ENCODE assay signal across 8 cellular contexts in genomic region chr7:141754939-141755338, GRCh38. TPM values are rescaled to one million over a fixed set of nuclear protein-coding genes. Genes with fewer than 3 reads are reported as not detected.
DNase-seq lines count a peak whose midpoint lies in the region; ATAC-seq and TF ChIP-seq lines count a peak whose summit lies in the region.

No MANE protein-coding gene starts in this region.

- H3K27me3 ChIP-seq in Peyer's patch, result no peaks in the 10 kb centered on the region

- TF ChIP-seq POLR2A in Peyer's patch (IDR thresholded peaks at IDR 0.05), result no peak

- ATAC-seq in GM21381 (IDR thresholded peaks at IDR 0.05; ENCODE audit: unreplicated experiment) (no peak), esophagus mucosa (no peak), HG02870 (IDR thresholded peaks at IDR 0.05; ENCODE audit: unreplicated experiment) (no peak)

- peak; percentile 29 for TF ChIP-seq CTCF in AG09319 (IDR thresholded peaks at IDR 0.05; ENCODE audit: low read depth, low read length)
- TF ChIP-seq CTCF in GM12875 (IDR thresholded peaks at IDR 0.05; ENCODE audit: borderline replicate concordance, insufficient read depth, low read depth, low read length), result peak; percentile 49; the same call in 1 of the 2 replicates
- peak in 4 of 6 experiments; percentile 18 to 47 (median 37) for TF ChIP-seq CTCF in Peyer's patch (IDR thresholded peaks at IDR 0.05)

- no peak overlapping the region for H3K27ac ChIP-seq in Peyer's patch

- no peak for DNase-seq in AG09319 (ENCODE audit: extremely low read depth, low read depth)
- no peak for DNase-seq in Peyer's patch
- peak; percentile 4 for DNase-seq in glomerular visceral epithelial cell (ENCODE audit: extremely low spot score)
- DNase-seq in SIG-M5 (lab: John Stamatoyannopoulos, UW), result no peak

- peaks cover 4 to 79% (median 7%) of the 10 kb centered on the region in 3 donors for H3K36me3 ChIP-seq in Peyer's patch

- peaks cover 0 to 27% (median 0%) of the 10 kb centered on the region in 4 donors for H3K9me3 ChIP-seq in Peyer's patch

- H3K4me3 ChIP-seq in GM12875 (ENCODE audit: low read depth, low read length) (no peak overlapping the region), Peyer's patch (no peak overlapping the region)

- H3K4me1 ChIP-seq in Peyer's patch, result no peaks in the 10 kb centered on the region

RNA-seq across cellular contexts. Expression of gene TAS2R3, which starts 9.0 kb away (rescaled TPM):
- total RNA-seq in Peyer's patch (1 to 10 TPM; 5.7 to 6.6 (median 6.3) TPM), esophagus mucosa (0.96 TPM)

RNA-seq across cellular contexts. Expression of gene SSBP1, which starts 16.8 kb away (rescaled TPM):
- total RNA-seq in Peyer's patch, result 100 to 1,000 TPM in 1 of 4 donors, 10 to 100 TPM in 3; 54.4 to 106 (median 67.7) TPM
- total RNA-seq in esophagus mucosa, result 105 TPM

RNA-seq across cellular contexts. Expression of gene TAS2R4, which starts 21.5 kb away (rescaled TPM):
- total RNA-seq in Peyer's patch (1 to 10 TPM in 3 of 4 donors, not detected in 1; 1.9 to 5.6 (median 3.3) TPM), esophagus mucosa (0.56 TPM)

RNA-seq across cellular contexts. Expression of gene TAS2R5, which starts 35.1 kb away (rescaled TPM):
- total RNA-seq in Peyer's patch (1 to 10 TPM; 2.1 to 6.0 (median 5.2) TPM), esophagus mucosa (1.0 TPM)

RNA-seq across cellular contexts. Expression of gene WEE2, which starts 46.8 kb away (rescaled TPM):
- total RNA-seq in Peyer's patch, result not detected
- total RNA-seq in esophagus mucosa, result not detected
